8 cellular contexts compared by ENCODE assay signal in genomic region chr2:191321861-191322662, GRCh38.
A peak's percentile ranks its signal among the peaks of the same experiment; 100 is the strongest.
DNase-seq lines count a peak whose midpoint lies in the region; ATAC-seq and TF ChIP-seq lines count a peak whose summit lies in the region.

No MANE protein-coding gene starts in this region.

- H3K27me3 Mint-ChIP-seq in activated CD8-positive, alpha-beta T cell treated with anti-CD3 and anti-CD28 coated beads, Interleukin-2, amount 10 ng/mL, durations not matched to agents 7 days and 5 days (ENCODE audit: low read depth): peaks cover 8% of the 10 kb centered on the region

- no peak overlapping the region for H3K27ac Mint-ChIP-seq in activated CD8-positive, alpha-beta T cell treated with anti-CD3 and anti-CD28 coated beads, Interleukin-2, amount 10 ng/mL, durations not matched to agents 7 days and 5 days

- no peaks in the 10 kb centered on the region for H3K27me3 ChIP-seq in AG04450 (ENCODE audit: control insufficient read depth, insufficient read depth, low read length)

- no peak for DNase-seq in AG04450 (ENCODE audit: low read depth, low spot score)
- DNase-seq in LHCN-M2 (ENCODE audit: low read depth): peak; percentile 83
- DNase-seq in activated CD8-positive, alpha-beta T cell treated with anti-CD3 and anti-CD28 coated beads, Interleukin-2, amount 10 ng/mL, durations not matched to agents 7 days and 5 days: peak; percentile 52
- DNase-seq in kidney glomerular epithelial cell (lab: John Stamatoyannopoulos, UW): peak; percentile 90
- no peak for DNase-seq in stimulated activated naive CD4-positive, alpha-beta T cell treated with Interleukin-2 at 50 U/mL for 16 hours (lab: John Stamatoyannopoulos, UW)
- DNase-seq in stimulated activated CD4-positive, alpha-beta T cell treated with anti-CD3 and anti-CD28 coated beads, Interleukin-4, amount 100 ng/mL, for 4 hours: no peak

- no peaks in the 10 kb centered on the region for H3K9me3 ChIP-seq in AG04450 (ENCODE audit: control insufficient read depth, insufficient read depth, low read length)

- peaks cover 26% of the 10 kb centered on the region for H3K4me1 Mint-ChIP-seq in activated CD8-positive, alpha-beta T cell treated with anti-CD3 and anti-CD28 coated beads, Interleukin-2, amount 10 ng/mL, durations not matched to agents 7 days and 5 days (ENCODE audit: low read depth)

- no peak overlapping the region for H3K4me3 Mint-ChIP-seq in activated CD8-positive, alpha-beta T cell treated with anti-CD3 and anti-CD28 coated beads, Interleukin-2, amount 10 ng/mL, durations not matched to agents 7 days and 5 days

- 0 out of 2 replicates have a peak, but pooled peaks have one; percentile 7 for TF ChIP-seq CTCF in AG04450 (IDR thresholded peaks at IDR 0.05; ENCODE audit: low read depth, low read length)

- CTCF ChIA-PET in AG04450 (lab: Charles Lee): interaction anchor here (0.6 kb wide), 1 partner anchor 174 kb away, joined by 6 read pairs; no protein-coding TSS in a partner anchor
- CTCF ChIA-PET in activated CD8-positive, alpha-beta T cell treated with anti-CD3 and anti-CD28 coated beads, Interleukin-2, amount 10 ng/mL, durations not matched to agents 7 days and 5 days (lab: Charles Lee): interaction anchor here (0.6 to 1.0 kb wide), 4 partner anchors 104 to 269 kb away, joined by 3 read pairs; no protein-coding TSS in a partner anchor

- H3K9me3 Mint-ChIP-seq in activated CD8-positive, alpha-beta T cell treated with anti-CD3 and anti-CD28 coated beads, Interleukin-2, amount 10 ng/mL, durations not matched to agents 7 days and 5 days (ENCODE audit: insufficient read depth): peaks cover 9% of the 10 kb centered on the region

- H3K27ac ChIP-seq in AG04450 (ENCODE audit: low read depth, low read length): no peak overlapping the region

- POLR2A ChIA-PET in AG04450 (lab: Yijun Ruan, JAX): interaction anchor here (1.2 kb wide), 1 partner anchor 12 kb away, joined by 3 read pairs; no protein-coding TSS in a partner anchor
- POLR2A ChIA-PET in activated CD8-positive, alpha-beta T cell treated with anti-CD3 and anti-CD28 coated beads, Interleukin-2, amount 10 ng/mL, durations not matched to agents 7 days and 5 days (lab: Charles Lee): no interaction called here

- no peak overlapping the region for H3K4me3 ChIP-seq in AG04450 (ENCODE audit: low read depth, low read length)

- ATAC-seq in GM21423 (IDR thresholded peaks at IDR 0.05; ENCODE audit: unreplicated experiment): peak; percentile 92
- peak; percentile 74 for ATAC-seq in activated CD8-positive, alpha-beta T cell treated with anti-CD3 and anti-CD28 coated beads, Interleukin-2, amount 10 ng/mL, durations not matched to agents 7 days and 5 days
- ATAC-seq in GM18873 (IDR thresholded peaks at IDR 0.05; ENCODE audit: low FRiP score, unreplicated experiment): no peak

- H3K36me3 Mint-ChIP-seq in activated CD8-positive, alpha-beta T cell treated with anti-CD3 and anti-CD28 coated beads, Interleukin-2, amount 10 ng/mL, durations not matched to agents 7 days and 5 days (ENCODE audit: low read depth): peaks cover 2% of the 10 kb centered on the region

Comparison
In these comparisons a context has a peak if more than half of its experiments do, and no peak if none do; other contexts are left out.
1. DNase-seq: peak in LHCN-M2 (single experiment), activated CD8-positive, alpha-beta T cell treated with anti-CD3 and anti-CD28 coated beads, Interleukin-2, amount 10 ng/mL, durations not matched to agents 7 days and 5 days (single experiment) and kidney glomerular epithelial cell (single experiment); none in AG04450 (single experiment), stimulated activated naive CD4-positive, alpha-beta T cell treated with Interleukin-2 at 50 U/mL for 16 hours (single experiment) and stimulated activated CD4-positive, alpha-beta T cell treated with anti-CD3 and anti-CD28 coated beads, Interleukin-4, amount 100 ng/mL, for 4 hours (0 of 2).